Comparison of ENCODE assay signal across 19 cellular contexts in the genomic region with DNA sequence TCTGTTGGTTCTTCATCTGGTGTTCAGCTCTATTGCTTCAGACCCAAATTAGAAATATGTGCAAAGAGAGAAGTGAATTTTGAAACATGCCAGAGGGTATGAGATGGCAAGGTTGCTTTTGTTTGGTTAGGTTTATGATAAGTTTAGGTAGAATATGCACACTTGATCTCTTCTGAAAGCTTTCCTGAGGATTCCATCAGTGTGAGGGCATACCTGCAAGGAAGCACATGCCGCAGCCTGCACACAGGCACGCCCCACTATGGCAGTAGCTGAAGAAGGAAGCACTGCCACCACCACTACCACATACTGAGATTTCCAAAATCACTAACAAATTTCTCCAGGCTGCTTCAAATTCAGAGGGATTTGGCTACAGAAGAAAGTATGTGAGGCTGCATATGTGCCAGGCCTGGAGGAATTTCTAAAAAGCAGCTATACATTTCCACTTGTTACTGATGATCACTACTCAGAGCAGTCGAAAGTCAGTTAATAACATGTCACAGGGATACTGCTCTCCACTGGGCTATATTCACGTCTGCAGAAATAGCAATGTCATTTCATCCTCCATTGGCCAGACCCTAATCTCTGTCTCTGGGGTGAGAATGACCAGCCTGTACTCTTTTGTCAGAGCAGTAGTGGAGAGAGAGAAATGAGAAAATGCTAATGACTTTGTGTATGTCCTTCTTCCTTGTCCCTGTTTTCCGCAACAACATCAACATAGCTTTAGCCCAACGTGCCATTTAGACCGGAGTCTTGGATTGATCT.
DNase-seq lines count a peak whose midpoint lies in the region; ATAC-seq and TF ChIP-seq lines count a peak whose summit lies in the region.
"Had no signal": no experiment of that assay in that cellular context is flagged by ENCODE, and none has a peak within 500 bp of the region (broad histone marks: within the 10 kb centered on the region; RNA-seq: fewer than 3 reads in every experiment).

No MANE protein-coding gene starts in this region.

- H3K27me3 ChIP-seq in left ventricle myocardium inferior (ENCODE audit: low read depth) (no peaks in the 10 kb centered on the region), neural cell (ENCODE audit: insufficient read depth, low read depth, low read length) (no peaks in the 10 kb centered on the region)

- intact Hi-C loops in left ventricle myocardium inferior (cut with micrococcal nuclease) = no loop called here

- no peak overlapping the region for H3K4me3 Mint-ChIP-seq in activated T-cell treated with anti-CD3 and anti-CD28 coated beads, Interleukin-2, amount 50 U/mL, for 24 hours
- H3K4me3 Mint-ChIP-seq in T-helper 17 cell (peak overlapping the region; percentile 39), nephron progenitor cell (no peak overlapping the region)
- H3K4me3 Mint-ChIP-seq: B cell, GM23338 had no signal

- no peaks in the 10 kb centered on the region for H3K36me3 Mint-ChIP-seq in activated T-cell treated with anti-CD3 and anti-CD28 coated beads, Interleukin-2, amount 50 U/mL, for 24 hours (ENCODE audit: low read depth)
- H3K36me3 Mint-ChIP-seq in T-helper 17 cell (ENCODE audit: low read depth) = no peaks in the 10 kb centered on the region
- H3K36me3 Mint-ChIP-seq in nephron progenitor cell (ENCODE audit: low read depth) = no peaks in the 10 kb centered on the region

- H3K79me2 ChIP-seq in neural cell (replicated peaks; ENCODE audit: insufficient read depth, low read length) = no peaks in the 10 kb centered on the region

- no peaks in the 10 kb centered on the region for H4K20me1 ChIP-seq in neural cell (ENCODE audit: insufficient read depth)

- TF ChIP-seq CTCF in left ventricle myocardium inferior (IDR thresholded peaks at IDR 0.05; ENCODE audit: borderline replicate concordance) (no peak), neural cell (IDR thresholded peaks at IDR 0.05; ENCODE audit: poor library complexity, severe bottlenecking) (no peak), nephron progenitor cell (IDR thresholded peaks at IDR 0.05) (no peak)

- no peaks in the 10 kb centered on the region for H3F3A ChIP-seq in neural cell (ENCODE audit: insufficient read depth, low read length, poor library complexity, severe bottlenecking)

- H3K27ac Mint-ChIP-seq in activated T-cell treated with anti-CD3 and anti-CD28 coated beads, Interleukin-2, amount 50 U/mL, for 24 hours = peak overlapping the region; percentile 24
- H3K27ac Mint-ChIP-seq in T-helper 17 cell (peak overlapping the region; percentile 89), nephron progenitor cell (no peak overlapping the region)
- H3K27ac Mint-ChIP-seq: B cell, GM23338 had no signal

- H3K36me3 ChIP-seq in left ventricle myocardium inferior = peaks cover 12% of the 10 kb centered on the region
- no peaks in the 10 kb centered on the region for H3K36me3 ChIP-seq in neural cell (ENCODE audit: insufficient read depth, low read length)

- no peak overlapping the region for H3K4me2 ChIP-seq in neural cell (ENCODE audit: low read length)
- H3K4me2 ChIP-seq: GM23338 had no signal

- TF ChIP-seq RAD21 in neural cell (conservative IDR thresholded peaks at IDR 0.05) = no peak

- no peak for ATAC-seq in T-helper 17 cell
- ATAC-seq: GM23338 had no signal

- no peaks in the 10 kb centered on the region for H3K9me2 ChIP-seq in neural cell (ENCODE audit: insufficient read depth, low read length)

- H3K9me3 ChIP-seq in T-helper 17 cell (ENCODE audit: control insufficient read depth, low read length, poor library complexity, severe bottlenecking) (no peaks in the 10 kb centered on the region), left ventricle myocardium inferior (replicated peaks) (no peaks in the 10 kb centered on the region), neural cell (ENCODE audit: low read length) (no peaks in the 10 kb centered on the region)

- H3K4me1 Mint-ChIP-seq in activated T-cell treated with anti-CD3 and anti-CD28 coated beads, Interleukin-2, amount 50 U/mL, for 24 hours (ENCODE audit: low read depth) = peaks cover 25% of the 10 kb centered on the region
- H3K4me1 Mint-ChIP-seq in T-helper 17 cell = peaks cover 40% of the 10 kb centered on the region
- no peaks in the 10 kb centered on the region for H3K4me1 Mint-ChIP-seq in nephron progenitor cell
- H3K4me1 Mint-ChIP-seq: B cell had no signal

- H3K4me1 ChIP-seq in left ventricle myocardium inferior = peaks cover 78% of the 10 kb centered on the region

- no peaks in the 10 kb centered on the region for H3K9me3 Mint-ChIP-seq in activated T-cell treated with anti-CD3 and anti-CD28 coated beads, Interleukin-2, amount 50 U/mL, for 24 hours
- H3K9me3 Mint-ChIP-seq in nephron progenitor cell = no peaks in the 10 kb centered on the region
- H3K9me3 Mint-ChIP-seq: GM23338 had no signal

- H3K4me3 ChIP-seq in left ventricle myocardium inferior (no peak overlapping the region), neural cell (ENCODE audit: low read length) (no peak overlapping the region)
- H3K4me3 ChIP-seq: GM23338 had no signal

- no peaks in the 10 kb centered on the region for H3K27me3 Mint-ChIP-seq in activated T-cell treated with anti-CD3 and anti-CD28 coated beads, Interleukin-2, amount 50 U/mL, for 24 hours
- H3K27me3 Mint-ChIP-seq in T-helper 17 cell (no peaks in the 10 kb centered on the region), nephron progenitor cell (ENCODE audit: low read depth, poor library complexity) (no peaks in the 10 kb centered on the region)

- no peak for TF ChIP-seq EP300 in neural cell (conservative IDR thresholded peaks at IDR 0.05; ENCODE audit: poor library complexity, severe bottlenecking)

- no peak overlapping the region for H3K9ac ChIP-seq in neural cell (ENCODE audit: low read length)

- DNase-seq in activated T-cell treated with anti-CD3 and anti-CD28 coated beads, Interleukin-2, amount 50 U/mL, for 24 hours = no peak
- DNase-seq in activated T-cell treated with anti-CD3 and anti-CD28 coated beads, Interleukin-2, amount 50 U/mL, for 1 hour = no peak
- no peak for DNase-seq in T-helper 17 cell
- DNase-seq in left ventricle myocardium inferior = no peak
- DNase-seq in NCI-H226 = no peak
- DNase-seq in RKO (ENCODE audit: low spot score) = no peak
- no peak for DNase-seq in nephron progenitor cell
- DNase-seq: DMS 273 treated with DMSO at 0.1 percent for 48 hours, GF-D8, KG1, NCI-H1417 treated with DMSO at 0.1 percent for 48 hours, NCI-H1930, NCI-H2171, NCI-H446 treated with DMSO at 0.1 percent for 48 hours, NCI-H774 had no signal

- H2AFZ ChIP-seq in neural cell (ENCODE audit: low read depth, low read length) = no peak overlapping the region
- H2AFZ ChIP-seq: GM23338 had no signal

- peak overlapping the region; percentile 54 for H3K27ac ChIP-seq in left ventricle myocardium inferior (replicated peaks)
- peak overlapping the region; percentile 89 for H3K27ac ChIP-seq in neural cell (ENCODE audit: low read length)
- H3K27ac ChIP-seq: 22Rv1 had no signal

TF ChIP-seq in neural cell, 6 proteins besides CTCF, POLR2A, EP300 and RAD21:
- TF ChIP-seq POLR2AphosphoS5 (IDR thresholded peaks at IDR 0.05) = no peak
- TF ChIP-seq SMC3 (conservative IDR thresholded peaks at IDR 0.05; ENCODE audit: poor library complexity) = no peak
- TF ChIP-seq MXI1 (conservative IDR thresholded peaks at IDR 0.05; ENCODE audit: poor library complexity, severe bottlenecking) = no peak
- TF ChIP-seq, protein P1, sequence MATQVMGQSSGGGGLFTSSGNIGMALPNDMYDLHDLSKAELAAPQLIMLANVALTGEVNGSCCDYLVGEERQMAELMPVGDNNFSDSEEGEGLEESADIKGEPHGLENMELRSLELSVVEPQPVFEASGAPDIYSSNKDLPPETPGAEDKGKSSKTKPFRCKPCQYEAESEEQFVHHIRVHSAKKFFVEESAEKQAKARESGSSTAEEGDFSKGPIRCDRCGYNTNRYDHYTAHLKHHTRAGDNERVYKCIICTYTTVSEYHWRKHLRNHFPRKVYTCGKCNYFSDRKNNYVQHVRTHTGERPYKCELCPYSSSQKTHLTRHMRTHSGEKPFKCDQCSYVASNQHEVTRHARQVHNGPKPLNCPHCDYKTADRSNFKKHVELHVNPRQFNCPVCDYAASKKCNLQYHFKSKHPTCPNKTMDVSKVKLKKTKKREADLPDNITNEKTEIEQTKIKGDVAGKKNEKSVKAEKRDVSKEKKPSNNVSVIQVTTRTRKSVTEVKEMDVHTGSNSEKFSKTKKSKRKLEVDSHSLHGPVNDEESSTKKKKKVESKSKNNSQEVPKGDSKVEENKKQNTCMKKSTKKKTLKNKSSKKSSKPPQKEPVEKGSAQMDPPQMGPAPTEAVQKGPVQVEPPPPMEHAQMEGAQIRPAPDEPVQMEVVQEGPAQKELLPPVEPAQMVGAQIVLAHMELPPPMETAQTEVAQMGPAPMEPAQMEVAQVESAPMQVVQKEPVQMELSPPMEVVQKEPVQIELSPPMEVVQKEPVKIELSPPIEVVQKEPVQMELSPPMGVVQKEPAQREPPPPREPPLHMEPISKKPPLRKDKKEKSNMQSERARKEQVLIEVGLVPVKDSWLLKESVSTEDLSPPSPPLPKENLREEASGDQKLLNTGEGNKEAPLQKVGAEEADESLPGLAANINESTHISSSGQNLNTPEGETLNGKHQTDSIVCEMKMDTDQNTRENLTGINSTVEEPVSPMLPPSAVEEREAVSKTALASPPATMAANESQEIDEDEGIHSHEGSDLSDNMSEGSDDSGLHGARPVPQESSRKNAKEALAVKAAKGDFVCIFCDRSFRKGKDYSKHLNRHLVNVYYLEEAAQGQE (IDR thresholded peaks at IDR 0.05; ENCODE audit: borderline replicate concordance) = no peak
- no peak for TF ChIP-seq TAF1 (IDR thresholded peaks at IDR 0.05; ENCODE audit: low read depth)
- TF ChIP-seq EZH2 (IDR thresholded peaks at IDR 0.05; ENCODE audit: borderline replicate concordance, insufficient read depth, low read length, poor library complexity, severe bottlenecking) = no peak
TF ChIP-seq in neural cell: peak in this region for 0.
